In genomic region chr4:185719493-185719843, GRCh38 we compare ENCODE assay signal across 1 cellular context.
TF ChIP-seq lines count a peak whose summit lies in the region.

No MANE protein-coding gene starts in this region.

TF ChIP-seq in liver, 16 proteins besides CTCF, POLR2A, EP300 and RAD21 (continued from another document):
- TF ChIP-seq ZBTB33 (IDR thresholded peaks at IDR 0.05) = no peak
